9 cellular contexts compared by ENCODE assay signal in the genomic region with DNA sequence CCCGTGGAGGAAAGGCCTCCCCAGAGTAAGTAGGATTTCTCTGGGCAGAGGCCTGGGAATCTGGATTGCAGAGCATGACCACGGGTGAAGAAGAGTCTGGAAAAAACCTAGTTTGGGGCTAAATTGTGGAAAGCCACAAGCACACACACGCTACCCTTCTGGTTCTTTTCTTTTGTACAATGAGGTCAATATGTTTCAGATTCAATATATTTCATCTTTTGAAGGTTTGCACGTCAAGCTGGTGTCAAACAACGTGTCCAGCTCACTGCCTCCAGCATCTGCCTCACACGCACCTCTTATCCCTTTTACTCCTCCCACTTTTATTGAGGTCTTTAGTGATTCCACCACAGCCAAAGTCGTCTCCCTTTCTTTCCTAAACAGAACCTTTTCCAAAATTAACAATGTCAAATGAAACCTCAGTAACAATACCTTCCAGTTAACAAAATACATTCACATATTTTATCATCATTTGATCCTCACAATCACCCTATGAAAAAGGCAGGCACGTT. TPM values are rescaled to one million over a fixed set of nuclear protein-coding genes. Genes with fewer than 3 reads are reported as not detected.
DNase-seq lines count a peak whose midpoint lies in the region; ATAC-seq, FAIRE-seq and TF ChIP-seq lines count a peak whose summit lies in the region.
"Had no signal": no experiment of that assay in that cellular context is flagged by ENCODE, and none has a peak within 500 bp of the region (broad histone marks: within the 10 kb centered on the region; RNA-seq: fewer than 3 reads in every experiment).

No MANE protein-coding gene starts in this region.

- no peak for FAIRE-seq in small intestine (lab: Jason Lieb, UNC)

- H3K4me3 ChIP-seq in AG09309 (ENCODE audit: control insufficient read depth, low read depth, low read length) (peak overlapping the region; percentile 63), Peyer's patch (peak overlapping the region; percentile 87 to 97 (median 88)), fibroblast of the aortic adventitia (ENCODE audit: low read depth, low read length) (peak overlapping the region; percentile 83), small intestine (ENCODE audit: low read depth in 1 of 2, low read length in 2 of 2) (peak overlapping the region; percentile 98)

- H3K36me3 ChIP-seq in Peyer's patch (no peaks in the 10 kb centered on the region), small intestine (ENCODE audit: control insufficient read depth in 2 of 2, insufficient read depth in 2 of 2, low read length in 2 of 2) (no peaks in the 10 kb centered on the region)
- H3K36me3 ChIP-seq: neutrophil had no signal

- TF ChIP-seq CTCF in AG09309 (IDR thresholded peaks at IDR 0.05; ENCODE audit: control insufficient read depth, insufficient read depth, low read depth, low read length, missing control alignments) (no peak), Peyer's patch (IDR thresholded peaks at IDR 0.05) (no peak), fibroblast of the aortic adventitia (IDR thresholded peaks at IDR 0.05; ENCODE audit: insufficient read depth, low read length) (no peak)

- H3K27ac ChIP-seq in Peyer's patch = peak overlapping the region; percentile 69 to 89 (median 85)
- peak overlapping the region in 1 of 2 donors; percentile 92 for H3K27ac ChIP-seq in small intestine (ENCODE audit: low read depth in 1 of 2, low read length in 1 of 2)
- H3K27ac ChIP-seq: neutrophil had no signal

- WGBS in small intestine, 3 donors = 15 to 26% (median 18%) methylated on average over 8 of the region's 8 CpGs

- H3K27me3 ChIP-seq in Peyer's patch (no peaks in the 10 kb centered on the region), small intestine (ENCODE audit: control insufficient read depth in 2 of 2, insufficient read depth in 2 of 2, low read length in 2 of 2) (no peaks in the 10 kb centered on the region)

- no peak for TF ChIP-seq POLR2A in Peyer's patch (IDR thresholded peaks at IDR 0.05)

- H3K9me3 ChIP-seq in Peyer's patch = no peaks in the 10 kb centered on the region
- H3K9me3 ChIP-seq in small intestine (ENCODE audit: control insufficient read depth, low read depth) = no peaks in the 10 kb centered on the region
- H3K9me3 ChIP-seq: neutrophil had no signal

- ATAC-seq in GM19395 (IDR thresholded peaks at IDR 0.05; ENCODE audit: unreplicated experiment) = peak; percentile 8

- no peak for DNase-seq in AG09309 (ENCODE audit: low read depth)
- no peak for DNase-seq in Peyer's patch
- DNase-seq in fibroblast of the aortic adventitia (ENCODE audit: low read depth) = no peak
- DNase-seq in small intestine = peak; percentile 12
- no peak for DNase-seq in HuH-7 (ENCODE audit: low spot score)
- DNase-seq in mucosa of gallbladder (ENCODE audit: low spot score) = no peak
- DNase-seq in DMS79 (lab: John Stamatoyannopoulos, UW) = no peak

- H3K4me1 ChIP-seq in Peyer's patch (peaks cover 0 to 12% (median 3%) of the 10 kb centered on the region in 4 donors), small intestine (ENCODE audit: control insufficient read depth in 2 of 2, insufficient read depth in 1 of 2, low read depth in 1 of 2, low read length in 1 of 2) (peaks cover 0 to 4% of the 10 kb centered on the region in 2 donors)

RNA-seq across cellular contexts. Expression of a gene that starts 0.8 kb away (rescaled TPM):
- total RNA-seq in Peyer's patch (100 to 1,000 TPM in 1 of 4 donors, 10 to 100 TPM in 3; 46.1 to 258 (median 88.3) TPM), fibroblast of the aortic adventitia (ENCODE audit: low replicate concordance) (117 and 130 TPM in 2 replicates), mucosa of gallbladder (110 TPM)
- 10 to 100 TPM; 14.8 to 43.6 (median 18.6) TPM for polyA plus RNA-seq in small intestine
